ENCODE assay signal across 8 cellular contexts in the genomic region with DNA sequence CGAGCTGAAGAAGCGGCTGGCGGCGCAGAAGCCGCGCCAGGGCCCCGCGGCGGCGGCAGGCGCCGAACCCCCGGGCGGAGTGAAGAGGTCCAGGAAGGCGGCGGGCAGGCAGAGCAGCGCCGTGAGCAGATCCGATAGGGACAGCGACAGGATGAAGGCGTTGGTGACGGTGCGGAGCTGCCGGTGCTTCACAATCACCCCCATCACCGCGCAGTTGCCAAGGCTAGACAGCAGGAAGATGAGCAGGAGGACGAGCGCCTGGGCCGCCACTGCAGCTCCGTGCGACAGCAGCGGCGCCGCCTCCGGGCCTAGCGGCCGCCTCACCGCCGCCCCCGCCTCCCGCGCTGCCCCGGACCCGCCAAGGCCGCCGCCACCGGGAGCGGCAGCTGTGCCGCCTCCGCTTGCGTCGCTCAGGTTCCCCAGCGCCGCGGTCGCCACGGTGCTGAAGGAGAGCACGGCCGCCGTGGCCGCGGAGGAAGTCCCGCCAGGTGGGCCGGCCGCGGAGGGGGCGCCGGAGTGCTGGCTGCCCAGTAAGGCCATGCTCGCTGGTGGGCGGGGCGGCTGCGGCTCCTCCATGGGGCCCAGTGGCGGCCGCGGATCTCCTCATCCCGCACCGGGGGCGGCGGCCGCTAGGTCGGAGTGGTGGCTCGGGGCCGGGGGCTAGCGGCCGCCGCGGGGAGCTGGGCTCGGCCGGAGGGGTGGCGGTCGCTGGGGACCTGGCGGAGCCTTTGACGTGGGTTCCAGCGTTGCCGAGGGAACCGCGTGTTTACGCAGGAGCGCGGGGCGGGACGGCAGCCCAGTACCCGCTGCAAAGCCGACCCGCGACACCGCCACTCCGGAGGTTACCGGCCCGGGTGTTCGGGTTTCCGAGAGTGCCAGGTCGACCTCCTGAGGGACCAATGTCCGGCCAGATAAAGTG. TPM values are rescaled to one million over a fixed set of nuclear protein-coding genes. Genes with fewer than 3 reads are reported as not detected.
A peak's percentile ranks its signal among the peaks of the same experiment; 100 is the strongest.
DNase-seq lines count a peak whose midpoint lies in the region; ATAC-seq and TF ChIP-seq lines count a peak whose summit lies in the region.

A gene with protein sequence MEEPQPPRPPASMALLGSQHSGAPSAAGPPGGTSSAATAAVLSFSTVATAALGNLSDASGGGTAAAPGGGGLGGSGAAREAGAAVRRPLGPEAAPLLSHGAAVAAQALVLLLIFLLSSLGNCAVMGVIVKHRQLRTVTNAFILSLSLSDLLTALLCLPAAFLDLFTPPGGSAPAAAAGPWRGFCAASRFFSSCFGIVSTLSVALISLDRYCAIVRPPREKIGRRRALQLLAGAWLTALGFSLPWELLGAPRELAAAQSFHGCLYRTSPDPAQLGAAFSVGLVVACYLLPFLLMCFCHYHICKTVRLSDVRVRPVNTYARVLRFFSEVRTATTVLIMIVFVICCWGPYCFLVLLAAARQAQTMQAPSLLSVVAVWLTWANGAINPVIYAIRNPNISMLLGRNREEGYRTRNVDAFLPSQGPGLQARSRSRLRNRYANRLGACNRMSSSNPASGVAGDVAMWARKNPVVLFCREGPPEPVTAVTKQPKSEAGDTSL (minus strand): TSS at position 730 of the 919 bp plus-strand sequence. CDS start 154 bp downstream, at position 576.

- peak within 1 kb of the TSS; percentile 43 to 83 (median 63) for H3K27ac ChIP-seq in esophagus squamous epithelium
- peak within 1 kb of the TSS; percentile 76 for H3K27ac ChIP-seq in muscle layer of colon (ENCODE audit: low read depth, low read length)

- H3K27me3 Mint-ChIP-seq in activated T-cell treated with anti-CD3 and anti-CD28 coated beads, Interleukin-2, amount 50 U/mL, for 4 hours (ENCODE audit: low read depth) = peaks cover 1% of the 10 kb centered on the region

- no peaks in the 10 kb centered on the region for H3K9me3 ChIP-seq in esophagus squamous epithelium
- no peaks in the 10 kb centered on the region for H3K9me3 ChIP-seq in muscle layer of colon (ENCODE audit: low read length)

- intact Hi-C loops in esophagus squamous epithelium (cut with DNase I) = no loop called here

- no peak within 1 kb of the TSS for H3K9ac ChIP-seq in muscle layer of colon (ENCODE audit: low read length)

- H3K36me3 ChIP-seq in esophagus squamous epithelium = peaks cover 0 to under 1% (median 0%) of the 10 kb centered on the region in 3 donors
- H3K36me3 ChIP-seq in muscle layer of colon (ENCODE audit: insufficient read depth, low read length) = peaks cover under 1% of the 10 kb centered on the region

- H3K4me3 ChIP-seq in esophagus squamous epithelium (peak within 1 kb of the TSS; percentile 48 to 72 (median 60)), muscle layer of colon (ENCODE audit: low read depth in 1 of 2, low read length in 2 of 2) (peak within 1 kb of the TSS; percentile 62 to 88)

- 3% methylated on average over 17 of the region's 114 CpGs; no CpG with 5 or more reads in 1 of the 2 donors for WGBS in esophagus squamous epithelium, 2 donors

- peak within 1 kb of the TSS; percentile 87 for H3K4me3 Mint-ChIP-seq in activated T-cell treated with anti-CD3 and anti-CD28 coated beads, Interleukin-2, amount 50 U/mL, for 4 hours

- in situ Hi-C loops in GM13977 (cut with MboI; ENCODE audit: low pct_unique_long_range_greater_than_20kb, low sequenced_read_pairs, unreplicated experiment) = no loop called here

- ATAC-seq in HG02678 (IDR thresholded peaks at IDR 0.05; ENCODE audit: unreplicated experiment) = peak; percentile 70
- peak; percentile 75 to 83 for ATAC-seq in activated T-cell treated with anti-CD3 and anti-CD28 coated beads, Interleukin-2, amount 50 U/mL, for 4 hours

- H3K4me1 ChIP-seq in esophagus squamous epithelium = peaks cover 8 to 23% (median 12%) of the 10 kb centered on the region in 3 donors
- H3K4me1 ChIP-seq in muscle layer of colon (ENCODE audit: insufficient read depth, low read length) = peaks cover 10% of the 10 kb centered on the region

- no peaks in the 10 kb centered on the region for H3K9me3 Mint-ChIP-seq in activated T-cell treated with anti-CD3 and anti-CD28 coated beads, Interleukin-2, amount 50 U/mL, for 4 hours

- H3K36me3 Mint-ChIP-seq in activated T-cell treated with anti-CD3 and anti-CD28 coated beads, Interleukin-2, amount 50 U/mL, for 4 hours (ENCODE audit: insufficient read depth) = no peaks in the 10 kb centered on the region

- DNase-seq in GM13977 (ENCODE audit: low spot score) (peak; percentile 85), NCI-H2171 treated with DMSO at 0.1 percent for 48 hours (lab: John Stamatoyannopoulos, UW) (peak; percentile 70), esophagus squamous epithelium (lab: John Stamatoyannopoulos, UW) (no peak), Kasumi-1 (lab: John Stamatoyannopoulos, UW) (no peak)
- peak; percentile 34 for DNase-seq in activated T-cell treated with anti-CD3 and anti-CD28 coated beads, Interleukin-2, amount 50 U/mL, for 4 hours
- peak; percentile 44 for DNase-seq in stimulated activated naive CD4-positive, alpha-beta T cell treated with Interleukin-2 at 50 U/mL for 16 hours (lab: John Stamatoyannopoulos, UW)

- peaks cover 0 to 6% (median 0%) of the 10 kb centered on the region in 4 donors for H3K27me3 ChIP-seq in esophagus squamous epithelium
- no peaks in the 10 kb centered on the region for H3K27me3 ChIP-seq in muscle layer of colon (ENCODE audit: control insufficient read depth in 1 of 2, insufficient read depth in 2 of 2, low read length in 2 of 2)

- H3K4me1 Mint-ChIP-seq in activated T-cell treated with anti-CD3 and anti-CD28 coated beads, Interleukin-2, amount 50 U/mL, for 4 hours (ENCODE audit: low read depth) = peaks cover 16% of the 10 kb centered on the region

- TF ChIP-seq CTCF in GM13977 (IDR thresholded peaks at IDR 0.05; ENCODE audit: extremely low read depth, insufficient read depth, missing control alignments) = no peak
- TF ChIP-seq CTCF in esophagus squamous epithelium (IDR thresholded peaks at IDR 0.05) = no peak

- no peak for TF ChIP-seq POLR2A in esophagus squamous epithelium (IDR thresholded peaks at IDR 0.05)

RNA-seq across cellular contexts. Expression of the gene that starts here (rescaled TPM):
- total RNA-seq in activated T-cell treated with anti-CD3 and anti-CD28 coated beads, Interleukin-2, amount 50 U/mL, for 4 hours = under 1 TPM; 0.53 to 0.84 (median 0.68) TPM
- total RNA-seq in esophagus squamous epithelium = 1 to 10 TPM in 2 of 4 donors, under 1 TPM in 2; 0.56 to 4.4 (median 1.3) TPM

Comparison
In these comparisons a context has a peak if more than half of its experiments do, and no peak if none do; other contexts are left out.
1. Peak in DNase-seq and ATAC-seq in activated T-cell treated with anti-CD3 and anti-CD28 coated beads, Interleukin-2, amount 50 U/mL, for 4 hours; RNA of the gene not detected or under 1 TPM.
2. DNase-seq: peak in GM13977 (single experiment), NCI-H2171 treated with DMSO at 0.1 percent for 48 hours (single experiment) and stimulated activated naive CD4-positive, alpha-beta T cell treated with Interleukin-2 at 50 U/mL for 16 hours (single experiment); none in esophagus squamous epithelium (single experiment) and Kasumi-1 (0 of 2).